In the genomic region with DNA sequence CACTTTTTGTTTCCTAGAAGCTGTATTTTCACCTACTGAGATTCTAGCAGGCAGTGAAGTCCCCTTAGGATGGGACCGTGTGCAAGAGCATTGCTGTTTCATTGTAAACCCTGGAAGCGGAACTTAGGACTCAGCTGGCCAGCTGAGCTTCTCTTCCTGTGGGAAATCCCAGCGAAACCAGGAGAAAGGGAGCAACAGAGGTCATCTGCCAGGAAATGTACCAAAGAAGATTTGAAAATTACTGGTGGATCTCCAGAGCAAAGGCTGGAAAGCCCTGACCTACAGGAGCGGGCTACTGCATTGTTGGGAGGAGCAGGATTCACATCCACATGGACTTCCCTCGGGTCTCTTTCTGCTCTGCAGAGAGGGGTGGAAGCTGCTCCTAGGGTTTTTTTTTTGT, we compare ENCODE assay signal across 16 cellular contexts. TPM values are rescaled to one million over a fixed set of nuclear protein-coding genes. Genes with fewer than 3 reads are reported as not detected.
"Had no signal": no experiment of that assay in that cellular context is flagged by ENCODE, and none has a peak within 500 bp of the region (broad histone marks: within the 10 kb centered on the region; RNA-seq: fewer than 3 reads in every experiment).

No MANE protein-coding gene starts in this region.

- H3K4me1 Mint-ChIP-seq: stimulated activated effector memory CD8-positive, alpha-beta T cell treated with anti-CD3 and anti-CD28 coated beads, Interleukin-12 subunit alpha, Interleukin-12 subunit beta, amount 100 ng/mL, for 72 hours had no signal

- H3K27ac ChIP-seq: breast epithelium, ovary had no signal

- ATAC-seq: activated T-cell treated with anti-CD3 and anti-CD28 coated beads, Interleukin-2, amount 50 U/mL, for 72 hours; stimulated activated effector memory CD8-positive, alpha-beta T cell treated with anti-CD3 and anti-CD28 coated beads, Interleukin-12 subunit alpha, Interleukin-12 subunit beta, amount 100 ng/mL, for 72 hours had no signal

- H3K36me3 ChIP-seq: breast epithelium, ovary, transverse colon had no signal

- H3K4me3 Mint-ChIP-seq: activated naive CD8-positive, alpha-beta T cell treated with anti-CD3 and anti-CD28 coated beads, Interleukin-2, amount 10 ng/mL, durations not matched to agents 7 days and 5 days; activated T-cell treated with anti-CD3 and anti-CD28 coated beads, Interleukin-2, amount 50 U/mL, for 72 hours; stimulated activated effector memory CD8-positive, alpha-beta T cell treated with anti-CD3 and anti-CD28 coated beads, Interleukin-12 subunit alpha, Interleukin-12 subunit beta, amount 100 ng/mL, for 72 hours had no signal

- H3K36me3 Mint-ChIP-seq: stimulated activated effector memory CD8-positive, alpha-beta T cell treated with anti-CD3 and anti-CD28 coated beads, Interleukin-12 subunit alpha, Interleukin-12 subunit beta, amount 100 ng/mL, for 72 hours had no signal

- DNase-seq: activated CD4-positive, alpha-beta T cell treated with anti-CD3 and anti-CD28 coated beads, Interleukin-2, amount 50 U/mL, for 48 hours; activated CD4-positive, CD25-positive, alpha-beta regulatory T cell treated with anti-CD3 and anti-CD28 coated beads, Interleukin-2, amount 50 U/mL, for 72 hours; activated naive CD8-positive, alpha-beta T cell treated with anti-CD3 and anti-CD28 coated beads, Interleukin-2, amount 10 ng/mL, durations not matched to agents 7 days and 5 days; activated T-cell treated with anti-CD3 and anti-CD28 coated beads, Interleukin-2, amount 50 U/mL, for 72 hours; aorta; effector CD8-positive, alpha-beta T cell; hippocampal formation; ovary; transverse colon had no signal

- H3K27me3 ChIP-seq: breast epithelium, ovary, transverse colon had no signal

- H3K4me3 ChIP-seq: breast epithelium, ovary, smooth muscle cell, transverse colon had no signal

- H3K27ac Mint-ChIP-seq: activated naive CD8-positive, alpha-beta T cell treated with anti-CD3 and anti-CD28 coated beads, Interleukin-2, amount 10 ng/mL, durations not matched to agents 7 days and 5 days; activated T-cell treated with anti-CD3 and anti-CD28 coated beads, Interleukin-2, amount 50 U/mL, for 72 hours; stimulated activated effector memory CD8-positive, alpha-beta T cell treated with anti-CD3 and anti-CD28 coated beads, Interleukin-12 subunit alpha, Interleukin-12 subunit beta, amount 100 ng/mL, for 72 hours had no signal

- H3K27me3 Mint-ChIP-seq: activated naive CD8-positive, alpha-beta T cell treated with anti-CD3 and anti-CD28 coated beads, Interleukin-2, amount 10 ng/mL, durations not matched to agents 7 days and 5 days had no signal

- H3K4me1 ChIP-seq: breast epithelium, transverse colon had no signal

- H3K9me3 Mint-ChIP-seq: activated T-cell treated with anti-CD3 and anti-CD28 coated beads, Interleukin-2, amount 50 U/mL, for 72 hours; stimulated activated effector memory CD8-positive, alpha-beta T cell treated with anti-CD3 and anti-CD28 coated beads, Interleukin-12 subunit alpha, Interleukin-12 subunit beta, amount 100 ng/mL, for 72 hours had no signal

- H3K9me3 ChIP-seq: breast epithelium, ovary, transverse colon had no signal

RNA-seq across cellular contexts. Expression of a gene that starts 12.3 kb away (rescaled TPM):
- total RNA-seq: chondrocyte, renal cortical epithelial cell, SK-MEL-5, smooth muscle cell had no signal
- polyA plus RNA-seq: neural cell, smooth muscle cell had no signal

RNA-seq across cellular contexts. Expression of a gene that starts 26.0 kb away (rescaled TPM):
- total RNA-seq: smooth muscle cell had no signal
- polyA plus RNA-seq: neural cell, smooth muscle cell had no signal
